ENCODE assay signal across 8 cellular contexts in the genomic region with DNA sequence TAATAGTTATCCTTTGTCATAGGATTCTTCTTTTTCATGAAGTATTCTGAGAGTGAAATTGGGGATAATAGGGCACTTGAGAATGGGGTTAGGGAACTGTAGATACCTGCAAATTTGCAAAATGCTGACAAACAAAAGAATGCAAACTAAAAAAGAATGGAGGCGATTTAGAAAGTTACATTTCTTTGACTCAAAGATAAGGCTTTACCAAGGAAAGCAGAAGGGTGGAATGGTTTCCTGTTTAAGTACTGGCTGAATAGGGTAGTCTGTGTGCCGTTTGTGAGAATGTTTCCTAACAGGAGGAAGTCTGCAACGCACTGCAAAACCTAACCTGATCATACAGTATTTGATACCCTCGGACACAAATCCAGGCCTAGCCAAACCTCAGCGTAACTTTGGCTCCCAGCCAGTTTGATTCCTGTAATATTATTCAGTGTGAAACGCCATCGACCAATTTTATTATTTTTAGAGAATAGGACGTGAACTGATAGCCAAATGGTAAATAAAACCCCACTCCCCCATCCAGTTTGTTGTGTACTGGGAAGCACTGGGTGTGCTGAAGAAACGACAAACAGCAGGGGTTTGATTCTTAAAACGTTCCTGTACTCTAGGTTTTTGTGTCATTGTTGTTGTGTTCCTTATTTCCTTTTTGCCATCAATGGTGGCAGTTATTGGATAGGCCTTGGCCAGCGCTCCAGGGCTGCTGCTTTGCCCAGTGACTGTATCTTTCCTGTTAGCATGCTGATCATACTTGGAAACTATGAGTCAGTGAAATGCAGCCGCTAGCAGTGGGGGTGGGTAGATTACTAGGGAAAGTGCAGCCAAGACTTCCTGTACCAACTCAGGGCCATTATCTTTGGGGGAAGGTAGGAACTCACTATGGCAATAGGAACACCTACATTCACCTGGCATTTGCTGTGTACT.
A peak's percentile ranks its signal among the peaks of the same experiment; 100 is the strongest.
DNase-seq lines count a peak whose midpoint lies in the region; ATAC-seq, FAIRE-seq and TF ChIP-seq lines count a peak whose summit lies in the region.

No MANE protein-coding gene starts in this region.

- H3K27ac ChIP-seq in coronary artery (peak overlapping the region; percentile 77 to 93), right lobe of liver (peak overlapping the region in 2 of 3 donors; percentile 59 to 79)

- no peak for DNase-seq in GM18507 (ENCODE audit: extremely low spot score, insufficient read length, low read depth)
- peak; percentile 70 for DNase-seq in NCI-H2227 treated with DMSO at 0.1 percent for 48 hours (lab: John Stamatoyannopoulos, UW)
- peak; percentile 78 for DNase-seq in activated CD4-positive, alpha-beta T cell treated with anti-CD3 and anti-CD28 coated beads for 48 hours
- peak; percentile 94 for DNase-seq in coronary artery (ENCODE audit: low spot score)
- DNase-seq in right lobe of liver = peak; percentile 68 to 81 (median 73)
- peak; percentile 42 to 61 for DNase-seq in stimulated activated CD4-positive, alpha-beta T cell treated with anti-CD3 and anti-CD28 coated beads, Interleukin-4, amount 100 ng/mL, for 48 hours (ENCODE audit: low read depth in 2 of 2)
- DNase-seq in NCI-H187 (lab: John Stamatoyannopoulos, UW) = no peak

- H3K27me3 ChIP-seq in right lobe of liver = no peaks in the 10 kb centered on the region

- intact Hi-C loops in right lobe of liver (cut with DNase I) = no loop called here

- WGBS in right lobe of liver (ENCODE audit: insufficient coverage, low coverage, low lambda C conversion rate, missing lambda C conversion rate) = 26% methylated on average over 12 of the region's 12 CpGs

- no peaks in the 10 kb centered on the region for H3K9me3 ChIP-seq in right lobe of liver

- no peak for TF ChIP-seq POLR2A in right lobe of liver (IDR thresholded peaks at IDR 0.05)

- no peaks in the 10 kb centered on the region for H3K36me3 ChIP-seq in right lobe of liver

- peak; percentile 82 for FAIRE-seq in GM18507 (lab: Jason Lieb, UNC)

- ATAC-seq in HG02981 (IDR thresholded peaks at IDR 0.05; ENCODE audit: unreplicated experiment) (peak; percentile 82), right lobe of liver (peak; percentile 95 to 97 (median 96))

- H3K4me1 ChIP-seq in right lobe of liver = peaks cover 0 to 12% (median 4%) of the 10 kb centered on the region in 4 donors

- TF ChIP-seq CTCF in coronary artery (IDR thresholded peaks at IDR 0.05) (no peak), right lobe of liver (IDR thresholded peaks at IDR 0.05) (no peak)

- peak overlapping the region; percentile 29 for H3K4me3 ChIP-seq in coronary artery
- H3K4me3 ChIP-seq in right lobe of liver = no peak overlapping the region

Comparison
In these comparisons a context has a peak if more than half of its experiments do, and no peak if none do; other contexts are left out.
1. DNase-seq: peak in NCI-H2227 treated with DMSO at 0.1 percent for 48 hours (single experiment), activated CD4-positive, alpha-beta T cell treated with anti-CD3 and anti-CD28 coated beads for 48 hours (single experiment), coronary artery (single experiment), right lobe of liver (3 of 3) and stimulated activated CD4-positive, alpha-beta T cell treated with anti-CD3 and anti-CD28 coated beads, Interleukin-4, amount 100 ng/mL, for 48 hours (2 of 2); none in GM18507 (single experiment) and NCI-H187 (0 of 2).